In genomic region chr4:137534516-137534915, GRCh38 we compare ENCODE assay signal across 27 cellular contexts. TPM values are rescaled to one million over a fixed set of nuclear protein-coding genes. Genes with fewer than 3 reads are reported as not detected.
DNase-seq lines count a peak whose midpoint lies in the region; ATAC-seq, FAIRE-seq and TF ChIP-seq lines count a peak whose summit lies in the region.
"Had no signal": no experiment of that assay in that cellular context is flagged by ENCODE, and none has a peak within 500 bp of the region (broad histone marks: within the 10 kb centered on the region; RNA-seq: fewer than 3 reads in every experiment).

No MANE protein-coding gene starts in this region.

- DNase-seq in fibroblast of pulmonary artery (ENCODE audit: low read depth): peak; percentile 65
- no peak for DNase-seq in psoas muscle
- no peak for DNase-seq in WTC11 (ENCODE audit: low spot score)
- DNase-seq in ACHN: no peak
- no peak for DNase-seq in stimulated activated CD4-positive, alpha-beta T cell treated with anti-CD3 and anti-CD28 coated beads, Interleukin-2, amount 100 ng/mL, for 24 hours
- no peak for DNase-seq in HTR-8/SVneo (ENCODE audit: insufficient read length, low spot score)
- DNase-seq: activated CD4-positive, alpha-beta T cell treated with anti-CD3 and anti-CD28 coated beads, Interleukin-2, amount 50 U/mL, for 1 hour; activated naive CD8-positive, alpha-beta T cell treated with anti-CD3 and anti-CD28 coated beads, Interleukin-2, amount 10 ng/mL, durations not matched to agents 7 days and 5 days; DMS53; IMR-90; left cardiac atrium; MM.1S; NCI-H1694; nephron progenitor cell; PC-3; SJCRH30; T-helper 17 cell had no signal

- no peaks in the 10 kb centered on the region for H3K9me2 ChIP-seq in Loucy (replicated peaks; ENCODE audit: low read depth, low read length)

- WGBS in psoas muscle, 3 donors: 73 to 76% (median 74%) methylated on average over 1 of the region's 1 CpG

- H3K27me3 ChIP-seq in ACC112 (ENCODE audit: insufficient read depth, low read length): no peaks in the 10 kb centered on the region
- no peaks in the 10 kb centered on the region for H3K27me3 ChIP-seq in Loucy (ENCODE audit: insufficient read depth, low read length, poor library complexity, severe bottlenecking)
- peaks cover 0 to 19% (median 4%) of the 10 kb centered on the region in 3 donors for H3K27me3 ChIP-seq in psoas muscle (ENCODE audit: insufficient read depth in 3 of 3, low read length in 2 of 3)
- H3K27me3 ChIP-seq: SJCRH30 had no signal

- H3K79me2 ChIP-seq in ACC112 (ENCODE audit: control insufficient read depth, insufficient read depth, low read length, unreplicated experiment): peaks cover 23% of the 10 kb centered on the region
- no peaks in the 10 kb centered on the region for H3K79me2 ChIP-seq in Loucy (ENCODE audit: insufficient read depth, low read length)

- H3K9ac ChIP-seq in Loucy (ENCODE audit: low read depth, low read length, poor library complexity, severe bottlenecking): no peak overlapping the region

- peak overlapping the region; percentile 88; the same call in 1 of the 2 replicates for H3K27ac ChIP-seq in ACC112 (ENCODE audit: low read depth, low read length)
- no peak overlapping the region for H3K27ac ChIP-seq in psoas muscle
- H3K27ac ChIP-seq: HL-60, SJCRH30, VCaP had no signal

- H2AFZ ChIP-seq in ACC112 (ENCODE audit: low read length, unreplicated experiment) (peak overlapping the region; percentile 87), Loucy (ENCODE audit: low read length) (0 out of 2 replicates have a peak overlapping the region, but pooled peaks have one; percentile 23)

- H3K4me1 ChIP-seq in ACC112 (ENCODE audit: control insufficient read depth, insufficient read depth, low read length, unreplicated experiment) (peaks cover 24% of the 10 kb centered on the region), Loucy (ENCODE audit: insufficient read depth, low read length, poor library complexity, severe bottlenecking) (peaks cover 38% of the 10 kb centered on the region), psoas muscle (peaks cover 4% of the 10 kb centered on the region)

- TF ChIP-seq CTCF in Loucy (conservative IDR thresholded peaks at IDR 0.05; ENCODE audit: low read length): no peak
- no peak for TF ChIP-seq CTCF in fibroblast of pulmonary artery (IDR thresholded peaks at IDR 0.05; ENCODE audit: low read length, missing control alignments)
- TF ChIP-seq CTCF in psoas muscle (IDR thresholded peaks at IDR 0.05): no peak
- TF ChIP-seq CTCF in WTC11 (IDR thresholded peaks at IDR 0.05): no peak

- ATAC-seq in psoas muscle (no peak), WTC11 (no peak)
- ATAC-seq: left cardiac atrium, PC-3, T-helper 17 cell had no signal

- H4K20me1 ChIP-seq in Loucy (ENCODE audit: insufficient read depth, low read length, poor library complexity, severe bottlenecking): no peaks in the 10 kb centered on the region

- H3K4me3 ChIP-seq in ACC112 (ENCODE audit: low read depth, low read length) (peak overlapping the region; percentile 85), Loucy (ENCODE audit: low read length, poor library complexity, severe bottlenecking) (peak overlapping the region; percentile 35), fibroblast of pulmonary artery (replicated peaks; ENCODE audit: low read depth, low read length) (no peak overlapping the region), psoas muscle (peak overlapping the region; percentile 65)
- H3K4me3 ChIP-seq: SJCRH30 had no signal

- H3K4me1 Mint-ChIP-seq in WTC11: peaks cover 35% of the 10 kb centered on the region
- H3K4me1 Mint-ChIP-seq: brain, nephron progenitor cell had no signal

- no peak overlapping the region for H3K27ac Mint-ChIP-seq in WTC11
- H3K27ac Mint-ChIP-seq: activated naive CD8-positive, alpha-beta T cell treated with anti-CD3 and anti-CD28 coated beads, Interleukin-2, amount 10 ng/mL, durations not matched to agents 7 days and 5 days; activated T-helper 2 cell treated with anti-CD3 and anti-CD28 coated beads, Interferon-gamma antibody, Interleukin-2, Interleukin-4, amounts not matched to agents 10 μg/mL and 5 μg/mL and 100 μg/mL, durations not matched to agents 14 hours and 24 hours and 36 hours; CD4-positive, CD25-positive, alpha-beta regulatory T cell; T-helper 17 cell had no signal

- H3K36me3 ChIP-seq in ACC112 (ENCODE audit: insufficient read depth, low read length) (no peaks in the 10 kb centered on the region), Loucy (ENCODE audit: insufficient read depth, low read length) (no peaks in the 10 kb centered on the region), psoas muscle (ENCODE audit: insufficient read depth in 1 of 2, low read depth in 1 of 2) (no peaks in the 10 kb centered on the region)
- H3K36me3 ChIP-seq: SJCRH30 had no signal

- H3K9me3 Mint-ChIP-seq in WTC11: no peaks in the 10 kb centered on the region
- H3K9me3 Mint-ChIP-seq: activated T-helper 2 cell treated with anti-CD3 and anti-CD28 coated beads, Interferon-gamma antibody, Interleukin-2, Interleukin-4, amounts not matched to agents 10 μg/mL and 5 μg/mL and 100 μg/mL, durations not matched to agents 14 hours and 24 hours and 36 hours; nephron progenitor cell had no signal

- CTCF ChIA-PET in WTC11 (lab: Charles Lee): no interaction called here

- H3K4me2 ChIP-seq in Loucy (ENCODE audit: low read depth, low read length, poor library complexity, severe bottlenecking): peak overlapping the region; percentile 5

- POLR2A ChIA-PET in WTC11 (lab: Charles Lee): no interaction called here

- H3K27me3 Mint-ChIP-seq in WTC11 (ENCODE audit: low read depth): no peaks in the 10 kb centered on the region
- H3K27me3 Mint-ChIP-seq: activated naive CD8-positive, alpha-beta T cell treated with anti-CD3 and anti-CD28 coated beads, Interleukin-2, amount 10 ng/mL, durations not matched to agents 7 days and 5 days; brain; CD4-positive, CD25-positive, alpha-beta regulatory T cell; T-helper 17 cell had no signal

- intact Hi-C loops in psoas muscle (cut with DNase I): no loop called here

- no peak overlapping the region for H3K4me3 Mint-ChIP-seq in WTC11
- H3K4me3 Mint-ChIP-seq: activated naive CD8-positive, alpha-beta T cell treated with anti-CD3 and anti-CD28 coated beads, Interleukin-2, amount 10 ng/mL, durations not matched to agents 7 days and 5 days; T-helper 17 cell had no signal

- FAIRE-seq in HTR-8/SVneo (lab: Jason Lieb, UNC): no peak
- FAIRE-seq: frontal cortex, GM19239, urothelium cell line had no signal

- H3K9me3 ChIP-seq in Loucy (ENCODE audit: insufficient read depth, low read depth, low read length) (no peaks in the 10 kb centered on the region), psoas muscle (no peaks in the 10 kb centered on the region)
- H3K9me3 ChIP-seq: SJCRH30 had no signal

- in situ Hi-C loops in ACHN (cut with HindIII; ENCODE audit: low pct_ligation_motif_present, low pct_unique_long_range_greater_than_20kb, low sequenced_read_pairs): no loop called here

- no peaks in the 10 kb centered on the region; the same call in 1 of the 2 replicates for H3K36me3 Mint-ChIP-seq in WTC11
- H3K36me3 Mint-ChIP-seq: activated naive CD8-positive, alpha-beta T cell treated with anti-CD3 and anti-CD28 coated beads, Interleukin-2, amount 10 ng/mL, durations not matched to agents 7 days and 5 days; CD4-positive, CD25-positive, alpha-beta regulatory T cell had no signal

- no peaks in the 10 kb centered on the region for H3F3A ChIP-seq in Loucy (ENCODE audit: low read depth)

TF ChIP-seq in WTC11, 78 proteins besides CTCF, POLR2A, EP300 and RAD21 (continues in another document):
- TF ChIP-seq KAT7 (CRISPR knock-in tag; IDR thresholded peaks at IDR 0.05; ENCODE audit: borderline replicate concordance) (no peak), CDX4 (CRISPR knock-in tag; IDR thresholded peaks at IDR 0.05; ENCODE audit: borderline replicate concordance) (no peak), GTF2I (CRISPR knock-in tag; conservative IDR thresholded peaks at IDR 0.05) (no peak), ZNF232 (CRISPR knock-in tag; IDR thresholded peaks at IDR 0.05) (no peak), SOX15 (CRISPR knock-in tag; IDR thresholded peaks at IDR 0.05) (no peak), JAZF1 (CRISPR knock-in tag; IDR thresholded peaks at IDR 0.05) (no peak), NR1H2 (CRISPR knock-in tag; IDR thresholded peaks at IDR 0.05) (no peak), ZSCAN18 (CRISPR knock-in tag; IDR thresholded peaks at IDR 0.05) (no peak), MLX (CRISPR knock-in tag; IDR thresholded peaks at IDR 0.05) (no peak), NR2C2 (CRISPR knock-in tag; IDR thresholded peaks at IDR 0.05) (no peak)

RNA-seq across cellular contexts. Expression of gene PCDH18, which starts 2.2 kb away (rescaled TPM):
- total RNA-seq in psoas muscle (1 to 10 TPM; 2.8 to 8.8 (median 5.2) TPM), WTC11 (2021) (28.0 to 41.2 TPM (median 38.8 TPM) in 3 replicates)
- polyA plus RNA-seq in psoas muscle: 1 to 10 TPM in 2 of 3 donors, under 1 TPM in 1; 0.92 to 2.3 (median 2.3) TPM
- total RNA-seq: activated naive CD8-positive, alpha-beta T cell treated with anti-CD3 and anti-CD28 coated beads, Interleukin-2, amount 10 ng/mL, durations not matched to agents 7 days and 5 days; activated T-helper 2 cell treated with anti-CD3 and anti-CD28 coated beads, Interferon-gamma antibody, Interleukin-2, Interleukin-4, amounts not matched to agents 10 μg/mL and 5 μg/mL and 100 μg/mL, durations not matched to agents 14 hours and 24 hours and 36 hours had no signal
- polyA plus RNA-seq: CD4-positive, CD25-positive, alpha-beta regulatory T cell had no signal
